9 cellular contexts compared by ENCODE assay signal in the genomic region with DNA sequence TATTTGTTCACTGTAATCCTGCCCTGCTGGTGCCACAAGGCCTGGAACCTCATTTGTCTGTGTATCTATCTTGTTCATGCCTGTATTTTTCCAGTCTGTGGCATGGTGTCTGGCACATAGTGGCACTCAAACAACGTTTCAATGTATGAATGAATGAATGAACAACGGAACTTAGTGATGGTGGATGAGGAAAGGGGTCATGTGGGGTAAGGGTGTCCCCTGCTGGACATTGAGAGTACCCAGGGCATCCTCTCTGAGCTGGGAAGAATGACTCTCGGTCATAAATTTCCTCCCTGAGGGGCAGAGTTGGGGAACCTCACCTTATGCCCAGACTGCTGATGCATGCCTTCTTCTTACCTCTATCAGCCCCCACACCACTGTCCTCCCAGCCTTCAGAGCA. TPM values are rescaled to one million over a fixed set of nuclear protein-coding genes. Genes with fewer than 3 reads are reported as not detected.
DNase-seq lines count a peak whose midpoint lies in the region; ATAC-seq and TF ChIP-seq lines count a peak whose summit lies in the region.
"Had no signal": no experiment of that assay in that cellular context is flagged by ENCODE, and none has a peak within 500 bp of the region (broad histone marks: within the 10 kb centered on the region; RNA-seq: fewer than 3 reads in every experiment).

No MANE protein-coding gene starts in this region.

- 2 to 11% (median 6%) methylated on average over 3 of the region's 3 CpGs for WGBS in psoas muscle, 3 donors

- H3K27me3 ChIP-seq in brain microvascular endothelial cell (replicated peaks) (no peaks in the 10 kb centered on the region), psoas muscle (ENCODE audit: insufficient read depth in 3 of 3, low read length in 2 of 3) (peaks cover 0 to 2% (median 0%) of the 10 kb centered on the region in 3 donors)

- intact Hi-C loops in mucosa of descending colon (cut with DNase I, micrococcal nuclease) (no loop called here), psoas muscle (cut with DNase I) (no loop called here)

- in situ Hi-C loops in brain microvascular endothelial cell (cut with HindIII; ENCODE audit: low pct_ligation_motif_present, low sequenced_read_pairs): no loop called here

- H3K9me3 ChIP-seq in mucosa of descending colon (no peaks in the 10 kb centered on the region), psoas muscle (no peaks in the 10 kb centered on the region)

- H3K4me1 ChIP-seq in mucosa of descending colon (ENCODE audit: low read depth) (no peaks in the 10 kb centered on the region), psoas muscle (no peaks in the 10 kb centered on the region)

- no peak overlapping the region for H3K27ac ChIP-seq in brain microvascular endothelial cell
- no peak overlapping the region for H3K27ac ChIP-seq in psoas muscle
- H3K27ac ChIP-seq: KMS-11 had no signal

- DNase-seq in AG10803 (ENCODE audit: low read depth): peak; percentile 56
- peak; percentile 52 for DNase-seq in RPMI8226
- DNase-seq in brain microvascular endothelial cell: peak; percentile 56
- peak in 1 of 3 donors; percentile 10 for DNase-seq in mucosa of descending colon
- no peak for DNase-seq in psoas muscle
- no peak for DNase-seq in SK-N-DZ (ENCODE audit: low spot score)
- DNase-seq in left lobe of liver (ENCODE audit: low spot score): no peak

- H3K36me3 ChIP-seq in brain microvascular endothelial cell (replicated peaks): no peaks in the 10 kb centered on the region
- no peaks in the 10 kb centered on the region for H3K36me3 ChIP-seq in mucosa of descending colon (ENCODE audit: low read depth)
- no peaks in the 10 kb centered on the region for H3K36me3 ChIP-seq in psoas muscle (ENCODE audit: insufficient read depth in 1 of 2, low read depth in 1 of 2)

- TF ChIP-seq CTCF in AG10803 (conservative IDR thresholded peaks at IDR 0.05; ENCODE audit: low read length) (peak; percentile 94), GM12873 (IDR thresholded peaks at IDR 0.05; ENCODE audit: insufficient read depth, low read depth, low read length, missing control alignments) (peak; percentile 83), brain microvascular endothelial cell (IDR thresholded peaks at IDR 0.05; ENCODE audit: low read depth, low read length, missing control alignments) (peak; percentile 91), mucosa of descending colon (IDR thresholded peaks at IDR 0.05) (no peak), psoas muscle (IDR thresholded peaks at IDR 0.05) (no peak)

- peak; percentile 49 for ATAC-seq in mucosa of descending colon
- no peak for ATAC-seq in psoas muscle
- no peak for ATAC-seq in left lobe of liver

- H3K4me3 ChIP-seq in AG10803 (ENCODE audit: low read length): no peak overlapping the region
- H3K4me3 ChIP-seq in brain microvascular endothelial cell (ENCODE audit: low read depth, low read length): no peak overlapping the region
- no peak overlapping the region for H3K4me3 ChIP-seq in mucosa of descending colon
- no peak overlapping the region for H3K4me3 ChIP-seq in psoas muscle

RNA-seq across cellular contexts. Expression of gene ZNF683, which starts 18.9 kb away (rescaled TPM):
- total RNA-seq in mucosa of descending colon (1 to 10 TPM in 1 of 3 donors, under 1 TPM in 1, not detected in 1; 0.19 to 1.0 TPM), psoas muscle (not detected), left lobe of liver (not detected)
- under 1 TPM in 1 of 3 donors, not detected in 2; 0.06 TPM for polyA plus RNA-seq in psoas muscle
- polyA plus RNA-seq in SK-N-DZ (2014; cell fraction: cytosol; rRNA removed): not detected in 2 replicates
- polyA plus RNA-seq in SK-N-DZ (2014; cell fraction: nucleus; rRNA removed): not detected in 2 replicates

RNA-seq across cellular contexts. Expression of gene LIN28A, which starts 19.2 kb away (rescaled TPM):
- not detected for total RNA-seq in mucosa of descending colon
- not detected for total RNA-seq in psoas muscle
- not detected for polyA plus RNA-seq in psoas muscle
- polyA plus RNA-seq in SK-N-DZ (2014; cell fraction: cytosol; rRNA removed): not detected in 2 replicates
- polyA plus RNA-seq in SK-N-DZ (2014; cell fraction: nucleus; rRNA removed): 0.03 TPM in 1 of 2 replicates, not detected in the other
- 1.1 TPM for total RNA-seq in left lobe of liver

RNA-seq across cellular contexts. Expression of gene CRYBG2, which starts 37.5 kb away (rescaled TPM):
- total RNA-seq in mucosa of descending colon: 10 to 100 TPM; 19.4 to 27.7 (median 19.6) TPM
- 1 to 10 TPM in 1 of 4 donors, under 1 TPM in 1, not detected in 2; 0.56 to 2.9 TPM for total RNA-seq in psoas muscle
- under 1 TPM in 1 of 3 donors, not detected in 2; 0.01 TPM for polyA plus RNA-seq in psoas muscle
- polyA plus RNA-seq in SK-N-DZ (2014; cell fraction: cytosol; rRNA removed): not detected in 2 replicates
- not detected in 2 replicates for polyA plus RNA-seq in SK-N-DZ (2014; cell fraction: nucleus; rRNA removed)
- total RNA-seq in left lobe of liver: 0.18 TPM

RNA-seq across cellular contexts. Expression of gene DHDDS, which starts 40.7 kb away (rescaled TPM):
- total RNA-seq in mucosa of descending colon: 100 to 1,000 TPM in 2 of 3 donors, 10 to 100 TPM in 1; 72.9 to 137 (median 118) TPM
- total RNA-seq in psoas muscle: 10 to 100 TPM; 14.1 to 25.8 (median 21.4) TPM
- 10 to 100 TPM; 15.8 to 40.6 (median 23.3) TPM for polyA plus RNA-seq in psoas muscle
- 27.6 and 29.4 TPM in 2 replicates for polyA plus RNA-seq in SK-N-DZ (2014; cell fraction: cytosol; rRNA removed)
- 16.9 and 21.7 TPM in 2 replicates for polyA plus RNA-seq in SK-N-DZ (2014; cell fraction: nucleus; rRNA removed)
- 25.9 TPM for total RNA-seq in left lobe of liver

Comparison
In these comparisons a context has a peak if more than half of its experiments do, and no peak if none do; other contexts are left out.
1. DNase-seq: peak in AG10803 (single experiment), RPMI8226 (single experiment) and brain microvascular endothelial cell (single experiment); none in psoas muscle (0 of 2), SK-N-DZ (single experiment) and left lobe of liver (single experiment).
2. CTCF ChIP-seq: peak in AG10803 (single experiment), GM12873 (single experiment) and brain microvascular endothelial cell (single experiment); none in mucosa of descending colon (single experiment) and psoas muscle (single experiment).
3. RNA of gene CRYBG2, which starts 37.5 kb away (total RNA-seq): 19.4 to 27.7 TPM in mucosa of descending colon; 0.56 to 2.9 TPM in psoas muscle and 0.18 TPM in left lobe of liver (single experiment); every median in the first group is over 4 times any median in the second.